Comparison of ENCODE assay signal across 1 cellular context in genomic region chr2:218732761-218733158, GRCh38.
TF ChIP-seq lines count a peak whose summit lies in the region.

No MANE protein-coding gene starts in this region.

TF ChIP-seq in H1, 55 proteins besides CTCF, POLR2A, EP300 and RAD21:
- TF ChIP-seq RXRA (IDR thresholded peaks at IDR 0.05; ENCODE audit: insufficient read depth, low read depth, low read length) = no peak
- no peak for TF ChIP-seq GABPA (IDR thresholded peaks at IDR 0.05; ENCODE audit: borderline replicate concordance, insufficient read depth, low read length)
- TF ChIP-seq CBX8 (IDR thresholded peaks at IDR 0.05; ENCODE audit: borderline replicate concordance, low read depth, low read length) = no peak
TF ChIP-seq in H1: peak in this region for 0.
